ENCODE assay signal across 1 cellular context in genomic region chr10:36188054-36188453, GRCh38.
TF ChIP-seq lines count a peak whose summit lies in the region.

No MANE protein-coding gene starts in this region.

TF ChIP-seq in GM23338, 12 proteins besides CTCF, POLR2A, EP300 and RAD21 (continued from another document):
- 0 out of 2 replicates have a peak, but pooled peaks have one; percentile 29 for TF ChIP-seq ZNF462 (CRISPR knock-in tag; IDR thresholded peaks at IDR 0.05)
